ENCODE assay signal across 8 cellular contexts in the genomic region with DNA sequence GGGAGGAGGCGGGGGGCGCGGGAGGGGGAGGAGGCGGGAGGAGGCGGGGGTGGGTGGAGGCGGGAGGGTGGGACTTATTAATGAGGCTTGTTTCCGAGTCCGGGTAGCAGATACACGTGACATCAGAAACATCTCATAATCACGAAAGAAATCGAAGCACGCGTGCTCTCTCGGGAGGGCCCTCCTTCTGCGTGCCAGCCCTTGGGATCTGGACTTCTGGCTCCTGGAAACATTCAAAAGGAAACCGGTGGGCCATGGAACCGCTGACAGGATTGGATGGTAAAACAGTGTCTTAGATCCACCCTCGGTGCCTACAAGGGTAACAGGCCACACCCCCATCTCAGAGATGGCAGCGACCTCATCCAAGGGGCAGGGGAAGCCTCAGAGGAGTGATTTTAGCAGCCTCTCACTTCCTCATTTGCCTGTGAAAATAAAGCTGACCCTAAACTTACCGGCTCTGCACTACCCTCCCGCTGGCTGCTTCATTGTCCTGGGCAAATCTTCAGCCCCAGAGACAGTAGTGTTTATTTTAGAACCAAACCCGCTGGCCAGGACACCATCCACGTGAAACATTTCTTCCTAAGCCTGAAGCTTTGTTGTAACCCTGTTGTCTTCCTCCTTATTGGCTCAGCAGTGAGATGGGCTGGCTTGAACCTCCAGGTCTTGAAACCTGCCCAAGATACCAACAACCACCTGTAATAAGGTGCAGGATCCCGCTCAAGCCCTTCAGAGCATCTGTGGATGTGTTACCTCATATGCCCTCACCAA.
DNase-seq lines count a peak whose midpoint lies in the region; ATAC-seq and TF ChIP-seq lines count a peak whose summit lies in the region.

No MANE protein-coding gene starts in this region.

- intact Hi-C loops in CD14-positive monocyte (cut with micrococcal nuclease) (loop anchor here (5.0 to 10.0 kb wide), 2 partner anchors 99 to 239 kb away; partner anchors contain the start of gene PSMG4 (in 1 of the 2)), Panc1 (cut with micrococcal nuclease; ENCODE audit: unreplicated experiment) (no loop called here)

- H3K36me3 ChIP-seq in Panc1 (ENCODE audit: control insufficient read depth, insufficient read depth, low read length) (no peaks in the 10 kb centered on the region), thymus (ENCODE audit: control insufficient read depth, insufficient read depth) (no peaks in the 10 kb centered on the region)

- no peaks in the 10 kb centered on the region for H3K36me3 Mint-ChIP-seq in CD14-positive monocyte

- H3K9me3 ChIP-seq in Panc1 (ENCODE audit: control insufficient read depth, insufficient read depth, low read depth, low read length): no peaks in the 10 kb centered on the region
- H3K9me3 ChIP-seq in thymus (ENCODE audit: control insufficient read depth): no peaks in the 10 kb centered on the region

- H3K4me1 ChIP-seq in Panc1 (ENCODE audit: control insufficient read depth, insufficient read depth, low read length) (peaks cover 22% of the 10 kb centered on the region), thymus (ENCODE audit: control insufficient read depth, insufficient read depth, low read length) (peaks cover 12% of the 10 kb centered on the region)

- H3K27me3 Mint-ChIP-seq in CD14-positive monocyte (ENCODE audit: low read depth in 3 of 3): peaks cover 4 to 8% (median 6%) of the 10 kb centered on the region in 3 donors

- peak overlapping the region; percentile 84 to 97 (median 94) for H3K27ac Mint-ChIP-seq in CD14-positive monocyte

- peaks cover 0 to 2% (median 0%) of the 10 kb centered on the region in 7 donors for H3K9me3 Mint-ChIP-seq in CD14-positive monocyte

- H3K4me3 ChIP-seq in Panc1 (ENCODE audit: low read depth in 2 of 2, low read length in 2 of 2) (peak overlapping the region; percentile 35 to 69), thymus (ENCODE audit: low read length) (peak overlapping the region; percentile 51)

- peaks cover 25% of the 10 kb centered on the region for H3K4me1 Mint-ChIP-seq in CD14-positive monocyte

- ATAC-seq in GM19395 (IDR thresholded peaks at IDR 0.05; ENCODE audit: unreplicated experiment): peak; percentile 93
- peak; percentile 61 for ATAC-seq in HG03565 (IDR thresholded peaks at IDR 0.05; ENCODE audit: unreplicated experiment)
- ATAC-seq in Panc1: peak; percentile 84
- ATAC-seq in omental fat pad (ENCODE audit: low FRiP score): peak; percentile 39

- WGBS in thymus: 13% methylated on average over 19 of the region's 24 CpGs

- H3K27ac ChIP-seq in Panc1 (ENCODE audit: low read length) (peak overlapping the region; percentile 76), thymus (ENCODE audit: low read depth) (peak overlapping the region; percentile 86)

- TF ChIP-seq CTCF in CD14-positive monocyte (IDR thresholded peaks at IDR 0.05) (no peak), Panc1 (IDR thresholded peaks at IDR 0.05) (no peak), omental fat pad (IDR thresholded peaks at IDR 0.05) (no peak)

- no TSS peak for BruUV-seq in Panc1 (replicated peaks; lab: Mats Ljungman, UMichigan)

- H3K4me3 Mint-ChIP-seq in CD14-positive monocyte: peak overlapping the region; percentile 86 to 88

- H3K27me3 ChIP-seq in Panc1 (ENCODE audit: control insufficient read depth, insufficient read depth, low read length) (no peaks in the 10 kb centered on the region), thymus (ENCODE audit: control insufficient read depth, insufficient read depth) (no peaks in the 10 kb centered on the region)

- DNase-seq in CD14-positive monocyte (ENCODE audit: low spot score) (peak; percentile 89), Panc1 (ENCODE audit: low read depth, low spot score) (peak; percentile 17), foreskin melanocyte (peak; percentile 90), omental fat pad (ENCODE audit: low spot score) (no peak)
- DNase-seq in activated T-helper 9 cell treated with anti-CD3 and anti-CD28 coated beads, Interleukin-2, amount 50 U/mL, for 16 hours (ENCODE audit: low read depth): peak; percentile 15

- in situ Hi-C loops in Panc1 (cut with HindIII; ENCODE audit: low pct_unique_long_range_greater_than_20kb, low sequenced_read_pairs): no loop called here

- CTCF ChIA-PET in Panc1 (lab: Charles Lee): no interaction called here

- POLR2A ChIA-PET in Panc1 (lab: Charles Lee): no interaction called here

Comparison
In these comparisons a context has a peak if more than half of its experiments do, and no peak if none do; other contexts are left out.
1. ATAC-seq: peak in every context shown above with its lines; median percentile 93 in GM19395; 84 in Panc1; 61 in HG03565; 39 in omental fat pad.